ENCODE assay signal across 25 cellular contexts in the genomic region with DNA sequence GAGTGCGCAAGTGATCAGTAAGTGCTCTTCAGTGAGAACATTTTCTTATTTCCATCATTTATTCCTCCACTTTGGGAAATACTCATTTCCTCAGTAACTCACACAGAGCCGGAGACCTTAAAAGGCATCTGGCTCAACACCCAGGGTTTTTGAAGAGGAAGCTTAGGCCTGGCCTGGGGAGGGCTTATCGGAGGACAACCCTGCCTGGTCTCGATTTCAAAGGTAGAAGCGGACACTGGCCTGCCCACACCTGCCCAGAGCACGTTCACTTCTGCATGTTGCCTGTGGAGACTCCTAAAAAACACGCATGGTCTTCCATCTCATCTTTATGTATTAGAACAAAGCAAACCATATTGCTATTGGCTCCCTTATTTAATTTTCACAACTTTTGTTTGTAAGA. TPM values are rescaled to one million over a fixed set of nuclear protein-coding genes. Genes with fewer than 3 reads are reported as not detected.
DNase-seq lines count a peak whose midpoint lies in the region; ATAC-seq, FAIRE-seq and TF ChIP-seq lines count a peak whose summit lies in the region.
"Had no signal": no experiment of that assay in that cellular context is flagged by ENCODE, and none has a peak within 500 bp of the region (broad histone marks: within the 10 kb centered on the region; RNA-seq: fewer than 3 reads in every experiment).

No MANE protein-coding gene starts in this region.

- H3K27me3 Mint-ChIP-seq in T-helper 2 cell treated with Interferon-gamma antibody and Interleukin-4, amounts not matched to agents 5 μg/mL and 100 μg/mL, for 36 hours (ENCODE audit: low read depth) = no peaks in the 10 kb centered on the region
- H3K27me3 Mint-ChIP-seq in CD4-positive, CD25-positive, alpha-beta regulatory T cell = no peaks in the 10 kb centered on the region
- no peaks in the 10 kb centered on the region for H3K27me3 Mint-ChIP-seq in activated T-helper 1 cell treated with anti-CD3 and anti-CD28 coated beads, Interleukin-12 subunit alpha, Interleukin-12 subunit beta, Interleukin-2, Interleukin-4 antibody, amounts not matched to agents 30 ng/mL and 10 ng/mL and 1 ng/mL, durations not matched to agents 14 hours and 24 hours and 36 hours (ENCODE audit: insufficient read depth)
- no peaks in the 10 kb centered on the region for H3K27me3 Mint-ChIP-seq in natural killer cell treated with Interleukin-12 subunit alpha and Interleukin-12 subunit beta and Interleukin-15 and Interleukin-18, amount 100 ng/mL, for 72 hours
- H3K27me3 Mint-ChIP-seq: CD4-positive, alpha-beta memory T cell; memory B cell had no signal

- peaks cover 18% of the 10 kb centered on the region for H3K36me3 ChIP-seq in CD4-positive, CD25-positive, alpha-beta regulatory T cell (ENCODE audit: control insufficient read depth, insufficient read depth, low read length)
- H3K36me3 ChIP-seq: cardiac muscle cell, colonic mucosa, esophagus muscularis mucosa, prostate gland had no signal

- no peak for ATAC-seq in CD4-positive, CD25-positive, alpha-beta regulatory T cell (ENCODE audit: low read depth in 2 of 2)
- ATAC-seq in natural killer cell treated with Interleukin-12 subunit alpha and Interleukin-12 subunit beta and Interleukin-15 and Interleukin-18, amount 100 ng/mL, for 72 hours = no peak
- no peak for ATAC-seq in GM18861 (IDR thresholded peaks at IDR 0.05; ENCODE audit: unreplicated experiment)
- ATAC-seq: foreskin keratinocyte, left cardiac atrium had no signal

- H3K4me1 Mint-ChIP-seq in T-helper 2 cell treated with Interferon-gamma antibody and Interleukin-4, amounts not matched to agents 5 μg/mL and 100 μg/mL, for 36 hours (ENCODE audit: low read depth) = peaks cover 77% of the 10 kb centered on the region
- peaks cover 0 to 24% (median 16%) of the 10 kb centered on the region in 4 donors for H3K4me1 Mint-ChIP-seq in CD4-positive, CD25-positive, alpha-beta regulatory T cell
- H3K4me1 Mint-ChIP-seq in activated T-helper 1 cell treated with anti-CD3 and anti-CD28 coated beads, Interleukin-12 subunit alpha, Interleukin-12 subunit beta, Interleukin-2, Interleukin-4 antibody, amounts not matched to agents 30 ng/mL and 10 ng/mL and 1 ng/mL, durations not matched to agents 14 hours and 24 hours and 36 hours (ENCODE audit: low read depth) = peaks cover 96% of the 10 kb centered on the region
- H3K4me1 Mint-ChIP-seq in natural killer cell treated with Interleukin-12 subunit alpha and Interleukin-12 subunit beta and Interleukin-15 and Interleukin-18, amount 100 ng/mL, for 72 hours (ENCODE audit: low read depth in 2 of 2) = peaks cover 68 to 74% of the 10 kb centered on the region in 2 donors

- peak overlapping the region; percentile 22 for H3K4me3 Mint-ChIP-seq in T-helper 2 cell treated with Interferon-gamma antibody and Interleukin-4, amounts not matched to agents 5 μg/mL and 100 μg/mL, for 36 hours
- H3K4me3 Mint-ChIP-seq in CD4-positive, CD25-positive, alpha-beta regulatory T cell = no peak overlapping the region
- H3K4me3 Mint-ChIP-seq in activated T-helper 1 cell treated with anti-CD3 and anti-CD28 coated beads, Interleukin-12 subunit alpha, Interleukin-12 subunit beta, Interleukin-2, Interleukin-4 antibody, amounts not matched to agents 30 ng/mL and 10 ng/mL and 1 ng/mL, durations not matched to agents 14 hours and 24 hours and 36 hours = peak overlapping the region; percentile 60
- peak overlapping the region; percentile 47 for H3K4me3 Mint-ChIP-seq in natural killer cell treated with Interleukin-12 subunit alpha and Interleukin-12 subunit beta and Interleukin-15 and Interleukin-18, amount 100 ng/mL, for 72 hours
- H3K4me3 Mint-ChIP-seq: memory B cell had no signal

- peaks cover 73% of the 10 kb centered on the region for H3K36me3 Mint-ChIP-seq in T-helper 2 cell treated with Interferon-gamma antibody and Interleukin-4, amounts not matched to agents 5 μg/mL and 100 μg/mL, for 36 hours (ENCODE audit: low read depth)
- peaks cover 40% of the 10 kb centered on the region for H3K36me3 Mint-ChIP-seq in CD4-positive, CD25-positive, alpha-beta regulatory T cell
- peaks cover 66% of the 10 kb centered on the region for H3K36me3 Mint-ChIP-seq in activated T-helper 1 cell treated with anti-CD3 and anti-CD28 coated beads, Interleukin-12 subunit alpha, Interleukin-12 subunit beta, Interleukin-2, Interleukin-4 antibody, amounts not matched to agents 30 ng/mL and 10 ng/mL and 1 ng/mL, durations not matched to agents 14 hours and 24 hours and 36 hours (ENCODE audit: low read depth)
- peaks cover 32% of the 10 kb centered on the region for H3K36me3 Mint-ChIP-seq in natural killer cell treated with Interleukin-12 subunit alpha and Interleukin-12 subunit beta and Interleukin-15 and Interleukin-18, amount 100 ng/mL, for 72 hours

- no peak overlapping the region for H3K27ac ChIP-seq in CD4-positive, CD25-positive, alpha-beta regulatory T cell (ENCODE audit: insufficient read depth, low read length, poor library complexity, severe bottlenecking)
- H3K27ac ChIP-seq: cardiac muscle cell, colonic mucosa, esophagus muscularis mucosa, foreskin keratinocyte, prostate gland had no signal

- FAIRE-seq in H54 (lab: Jason Lieb, UNC) = no peak
- FAIRE-seq: GM12878 had no signal

- no peak overlapping the region for H3K4me3 ChIP-seq in CD4-positive, CD25-positive, alpha-beta regulatory T cell (ENCODE audit: low read depth, low read length)
- H3K4me3 ChIP-seq: cardiac muscle cell, colonic mucosa, esophagus muscularis mucosa, GM12878, prostate gland had no signal

- no peak for TF ChIP-seq POLR2A in H54 (IDR thresholded peaks at IDR 0.05; ENCODE audit: low read depth, low read length)

- H3K9me3 Mint-ChIP-seq in T-helper 2 cell treated with Interferon-gamma antibody and Interleukin-4, amounts not matched to agents 5 μg/mL and 100 μg/mL, for 36 hours = no peaks in the 10 kb centered on the region
- no peaks in the 10 kb centered on the region for H3K9me3 Mint-ChIP-seq in CD4-positive, CD25-positive, alpha-beta regulatory T cell
- H3K9me3 Mint-ChIP-seq in activated T-helper 1 cell treated with anti-CD3 and anti-CD28 coated beads, Interleukin-12 subunit alpha, Interleukin-12 subunit beta, Interleukin-2, Interleukin-4 antibody, amounts not matched to agents 30 ng/mL and 10 ng/mL and 1 ng/mL, durations not matched to agents 14 hours and 24 hours and 36 hours = no peaks in the 10 kb centered on the region
- H3K9me3 Mint-ChIP-seq in natural killer cell treated with Interleukin-12 subunit alpha and Interleukin-12 subunit beta and Interleukin-15 and Interleukin-18, amount 100 ng/mL, for 72 hours = no peaks in the 10 kb centered on the region
- H3K9me3 Mint-ChIP-seq: CD4-positive, alpha-beta memory T cell; memory B cell had no signal

- intact Hi-C loops in activated T-helper 1 cell treated with anti-CD3 and anti-CD28 coated beads, Interleukin-12 subunit alpha, Interleukin-12 subunit beta, Interleukin-2, Interleukin-4 antibody, amounts not matched to agents 30 ng/mL and 10 ng/mL and 1 ng/mL, durations not matched to agents 14 hours and 24 hours and 36 hours (cut with micrococcal nuclease) = no loop called here

- DNase-seq in T-helper 2 cell treated with Interferon-gamma antibody and Interleukin-4, amounts not matched to agents 5 μg/mL and 100 μg/mL, for 36 hours (ENCODE audit: low spot score) = no peak
- DNase-seq in T-helper 2 cell (no peak), H54 (ENCODE audit: insufficient read length, low spot score) (no peak), iPS-NIHi7 (ENCODE audit: extremely low spot score) (no peak)
- DNase-seq in CD4-positive, CD25-positive, alpha-beta regulatory T cell = no peak
- no peak for DNase-seq in activated T-helper 1 cell treated with anti-CD3 and anti-CD28 coated beads, Interleukin-12 subunit alpha, Interleukin-12 subunit beta, Interleukin-2, Interleukin-4 antibody, amounts not matched to agents 30 ng/mL and 10 ng/mL and 1 ng/mL, durations not matched to agents 14 hours and 24 hours and 36 hours (ENCODE audit: low spot score)
- no peak for DNase-seq in natural killer cell treated with Interleukin-12 subunit alpha and Interleukin-12 subunit beta and Interleukin-15 and Interleukin-18, amount 100 ng/mL, for 72 hours (ENCODE audit: low spot score)
- DNase-seq: amygdala; CD4-positive, alpha-beta memory T cell; colonic mucosa; EL; foreskin keratinocyte; KG1; left cardiac atrium; NCI-H1417 treated with DMSO at 0.1 percent for 48 hours; NCI-H2081; NCI-H748 treated with DMSO at 0.1 percent for 48 hours; stimulated activated CD4-positive, alpha-beta T cell treated with anti-CD3 and anti-CD28 coated beads, Interleukin-15, amount 100 ng/mL, for 24 hours; stimulated activated naive CD8-positive, alpha-beta T cell treated with anti-CD3 and anti-CD28 coated beads, Interleukin-15, Interleukin-2, amounts not matched to agents 100 U/mL and 50 U/mL, for 24 hours had no signal

- peak overlapping the region; percentile 95 for H3K27ac Mint-ChIP-seq in T-helper 2 cell treated with Interferon-gamma antibody and Interleukin-4, amounts not matched to agents 5 μg/mL and 100 μg/mL, for 36 hours
- H3K27ac Mint-ChIP-seq in CD4-positive, CD25-positive, alpha-beta regulatory T cell = peak overlapping the region in 2 of 3 donors; percentile 52 to 56
- peak overlapping the region; percentile 91 for H3K27ac Mint-ChIP-seq in activated T-helper 1 cell treated with anti-CD3 and anti-CD28 coated beads, Interleukin-12 subunit alpha, Interleukin-12 subunit beta, Interleukin-2, Interleukin-4 antibody, amounts not matched to agents 30 ng/mL and 10 ng/mL and 1 ng/mL, durations not matched to agents 14 hours and 24 hours and 36 hours
- peak overlapping the region; percentile 98 to 99 for H3K27ac Mint-ChIP-seq in natural killer cell treated with Interleukin-12 subunit alpha and Interleukin-12 subunit beta and Interleukin-15 and Interleukin-18, amount 100 ng/mL, for 72 hours
- H3K27ac Mint-ChIP-seq: memory B cell had no signal

- H3K27me3 ChIP-seq in CD4-positive, CD25-positive, alpha-beta regulatory T cell (ENCODE audit: control insufficient read depth, insufficient read depth, low read length) = no peaks in the 10 kb centered on the region
- H3K27me3 ChIP-seq: cardiac muscle cell, colonic mucosa, esophagus muscularis mucosa, foreskin keratinocyte had no signal

- H3K9me3 ChIP-seq in CD4-positive, CD25-positive, alpha-beta regulatory T cell (ENCODE audit: control insufficient read depth in 2 of 2, low read length in 2 of 2) = no peaks in the 10 kb centered on the region
- H3K9me3 ChIP-seq: colonic mucosa, esophagus muscularis mucosa, prostate gland had no signal

- H3K4me1 ChIP-seq in CD4-positive, CD25-positive, alpha-beta regulatory T cell (ENCODE audit: control insufficient read depth, insufficient read depth, low read length, poor library complexity, severe bottlenecking) = peaks cover 9% of the 10 kb centered on the region
- H3K4me1 ChIP-seq: foreskin keratinocyte, prostate gland had no signal

RNA-seq across cellular contexts. Expression of a gene that starts 55.5 kb away (rescaled TPM):
- total RNA-seq in CD4-positive, CD25-positive, alpha-beta regulatory T cell = 62.5 TPM
- polyA plus RNA-seq in CD4-positive, CD25-positive, alpha-beta regulatory T cell = 1 to 10 TPM; 2.9 to 8.6 (median 5.7) TPM
- total RNA-seq in activated T-helper 1 cell treated with anti-CD3 and anti-CD28 coated beads, Interleukin-12 subunit alpha, Interleukin-12 subunit beta, Interleukin-2, Interleukin-4 antibody, amounts not matched to agents 30 ng/mL and 10 ng/mL and 1 ng/mL, durations not matched to agents 14 hours and 24 hours and 36 hours = 530 and 545 TPM in 2 replicates
- total RNA-seq in natural killer cell treated with Interleukin-12 subunit alpha and Interleukin-12 subunit beta and Interleukin-15 and Interleukin-18, amount 100 ng/mL, for 72 hours = 100 to 1,000 TPM; 528 to 679 TPM

Comparison
In these comparisons a context has a peak if more than half of its experiments do, and no peak if none do; other contexts are left out.
1. H3K4me3 Mint-ChIP-seq: peak in T-helper 2 cell treated with Interferon-gamma antibody and Interleukin-4, amounts not matched to agents 5 μg/mL and 100 μg/mL, for 36 hours (single experiment), activated T-helper 1 cell treated with anti-CD3 and anti-CD28 coated beads, Interleukin-12 subunit alpha, Interleukin-12 subunit beta, Interleukin-2, Interleukin-4 antibody, amounts not matched to agents 30 ng/mL and 10 ng/mL and 1 ng/mL, durations not matched to agents 14 hours and 24 hours and 36 hours (single experiment) and natural killer cell treated with Interleukin-12 subunit alpha and Interleukin-12 subunit beta and Interleukin-15 and Interleukin-18, amount 100 ng/mL, for 72 hours (single experiment); none in CD4-positive, CD25-positive, alpha-beta regulatory T cell (0 of 4).
2. Peak in every context shown above with its lines, with median percentiles within 50 percentile points of each other: H3K27ac Mint-ChIP-seq.